In the genomic region with DNA sequence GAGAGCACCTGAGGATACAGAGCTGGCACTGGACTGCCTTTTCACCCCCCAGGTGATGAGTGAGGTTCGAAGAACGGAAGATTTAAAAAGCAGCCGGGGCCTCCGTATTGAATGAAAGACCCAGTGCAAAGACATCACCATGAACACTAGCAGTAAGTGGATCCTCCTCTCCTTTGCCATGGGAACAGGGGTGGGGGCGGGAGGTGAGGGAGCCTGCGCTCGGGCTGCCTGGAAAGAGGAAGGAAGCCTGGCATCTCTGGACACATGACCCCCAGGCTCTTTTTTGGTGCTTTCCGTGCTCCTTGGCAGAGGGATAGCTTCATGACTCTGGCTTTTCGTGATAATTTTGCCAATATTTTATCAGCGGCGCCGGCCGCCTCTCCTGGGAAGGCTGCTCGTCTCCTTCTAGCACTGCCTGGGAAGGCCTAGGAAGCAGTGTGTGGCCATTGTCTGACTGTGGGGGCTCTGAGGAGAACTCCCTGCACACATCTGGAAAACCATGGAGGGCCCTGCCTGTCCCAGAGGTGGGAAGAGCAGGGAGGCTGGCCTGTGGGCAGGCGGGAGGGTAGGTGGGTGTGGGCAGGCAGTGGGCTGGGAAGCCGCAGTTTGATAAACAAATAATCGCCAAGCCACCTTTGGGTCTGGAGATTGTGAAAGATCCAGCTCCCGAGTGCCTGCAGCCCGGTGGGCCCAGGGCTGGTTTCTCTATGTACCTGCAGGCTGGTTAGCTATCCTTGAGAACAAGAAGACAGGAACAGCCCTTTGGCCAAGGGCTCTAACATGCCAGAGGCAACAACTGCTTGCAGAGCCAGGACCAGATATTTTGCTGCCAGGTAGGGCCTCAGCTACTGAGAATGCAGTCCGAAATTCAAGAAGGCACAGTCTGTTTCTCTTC, we compare ENCODE assay signal across 8 cellular contexts. TPM values are rescaled to one million over a fixed set of nuclear protein-coding genes. Genes with fewer than 3 reads are reported as not detected.
DNase-seq lines count a peak whose midpoint lies in the region; ATAC-seq, FAIRE-seq and TF ChIP-seq lines count a peak whose summit lies in the region.

No MANE protein-coding gene starts in this region.

- H3K9me3 Mint-ChIP-seq in CD8-positive, alpha-beta memory T cell = peaks cover 0 to 8% (median 0%) of the 10 kb centered on the region in 5 donors

- peaks cover 1 to 4% (median 4%) of the 10 kb centered on the region in 3 donors for H3K4me1 Mint-ChIP-seq in CD8-positive, alpha-beta memory T cell

- POLR2A ChIA-PET in CD8-positive, alpha-beta memory T cell (lab: Charles Lee) = interaction anchor here (0.6 kb wide), 1 partner anchor 115 kb away, joined by 6 read pairs; no protein-coding TSS in a partner anchor

- no peaks in the 10 kb centered on the region for H3K9me3 ChIP-seq in CD8-positive, alpha-beta memory T cell (ENCODE audit: low read length)
- H3K9me3 ChIP-seq in tibial artery = no peaks in the 10 kb centered on the region

- ATAC-seq in HG02973 (IDR thresholded peaks at IDR 0.05; ENCODE audit: unreplicated experiment) = no peak

- intact Hi-C loops in tibial artery (cut with DNase I; ENCODE audit: low total_unique reads) = loop anchor here (5.0 kb wide), 1 partner anchor 85 kb away; no protein-coding TSS in a partner anchor

- H3K36me3 ChIP-seq in CD8-positive, alpha-beta memory T cell (ENCODE audit: insufficient read depth, low read length) = no peaks in the 10 kb centered on the region
- no peaks in the 10 kb centered on the region for H3K36me3 ChIP-seq in tibial artery

- peaks cover 20 to 39% of the 10 kb centered on the region in 2 donors for H3K27me3 Mint-ChIP-seq in CD8-positive, alpha-beta memory T cell

- no peak for TF ChIP-seq CTCF in tibial artery (IDR thresholded peaks at IDR 0.05)
- TF ChIP-seq CTCF in D721Med (IDR thresholded peaks at IDR 0.05; ENCODE audit: insufficient read depth, missing control alignments) = no peak

- no peaks in the 10 kb centered on the region for H3K36me3 Mint-ChIP-seq in CD8-positive, alpha-beta memory T cell

- H3K27ac Mint-ChIP-seq in CD8-positive, alpha-beta memory T cell = no peak overlapping the region

- H3K4me1 ChIP-seq in CD8-positive, alpha-beta memory T cell (ENCODE audit: insufficient read depth, low read length) = peaks cover 5% of the 10 kb centered on the region
- peaks cover 0 to 25% (median 13%) of the 10 kb centered on the region in 4 donors for H3K4me1 ChIP-seq in tibial artery

- DNase-seq in CD8-positive, alpha-beta memory T cell = no peak
- DNase-seq in NCI-H187 (lab: John Stamatoyannopoulos, UW) (peak; percentile 52 to 57), lung microvascular endothelial cell (ENCODE audit: low read depth in 2 of 2) (peak; percentile 78 to 82), tibial artery (peak; percentile 64 to 74), GM19240 (ENCODE audit: insufficient read length, low spot score) (no peak), D721Med (ENCODE audit: insufficient read length, low spot score) (no peak)

- H3K27ac ChIP-seq in CD8-positive, alpha-beta memory T cell (ENCODE audit: low read depth, low read length) = no peak overlapping the region
- H3K27ac ChIP-seq in cingulate gyrus (ENCODE audit: low read depth, low read length) = peak overlapping the region; percentile 60
- H3K27ac ChIP-seq in tibial artery = peak overlapping the region; percentile 63

- FAIRE-seq in D721Med (lab: Jason Lieb, UNC) = no peak

- peak overlapping the region; percentile 56 for H3K4me3 ChIP-seq in CD8-positive, alpha-beta memory T cell (ENCODE audit: low read length)
- H3K4me3 ChIP-seq in tibial artery = peak overlapping the region; percentile 59 to 83

- H3K4me3 Mint-ChIP-seq in CD8-positive, alpha-beta memory T cell = peak overlapping the region in 6 of 7 donors; percentile 34 to 75 (median 50)

- CTCF ChIA-PET in CD8-positive, alpha-beta memory T cell (lab: Charles Lee) = interaction anchor here (0.7 to 4.4 kb wide), 17 partner anchors 10 to 820 kb away, joined by 3 to 50 read pairs (median 3); a partner anchor contains a TSS

- peaks cover 8% of the 10 kb centered on the region for H3K27me3 ChIP-seq in CD8-positive, alpha-beta memory T cell (ENCODE audit: insufficient read depth, low read length, poor library complexity, severe bottlenecking)
- no peaks in the 10 kb centered on the region for H3K27me3 ChIP-seq in tibial artery

RNA-seq across cellular contexts. Expression of a gene that starts 0.9 kb away (rescaled TPM):
- total RNA-seq in CD8-positive, alpha-beta memory T cell = under 1 TPM in 1 of 2 experiments, not detected in 1; 0.09 TPM
- not detected for polyA plus RNA-seq in CD8-positive, alpha-beta memory T cell
- total RNA-seq in lung microvascular endothelial cell = 19.4 and 20.0 TPM in 2 replicates

Comparison
In these comparisons a context has a peak if more than half of its experiments do, and no peak if none do; other contexts are left out.
1. DNase-seq: peak in NCI-H187 (2 of 2), lung microvascular endothelial cell (2 of 2) and tibial artery (2 of 2); none in CD8-positive, alpha-beta memory T cell (0 of 5), GM19240 (single experiment) and D721Med (single experiment).
2. RNA of a gene that starts 0.9 kb away (total RNA-seq): 19.4 to 20.0 TPM in lung microvascular endothelial cell; 0.09 TPM in CD8-positive, alpha-beta memory T cell; every median in the first group is over 10 times any median in the second.